ENCODE assay signal across 9 cellular contexts in the genomic region with DNA sequence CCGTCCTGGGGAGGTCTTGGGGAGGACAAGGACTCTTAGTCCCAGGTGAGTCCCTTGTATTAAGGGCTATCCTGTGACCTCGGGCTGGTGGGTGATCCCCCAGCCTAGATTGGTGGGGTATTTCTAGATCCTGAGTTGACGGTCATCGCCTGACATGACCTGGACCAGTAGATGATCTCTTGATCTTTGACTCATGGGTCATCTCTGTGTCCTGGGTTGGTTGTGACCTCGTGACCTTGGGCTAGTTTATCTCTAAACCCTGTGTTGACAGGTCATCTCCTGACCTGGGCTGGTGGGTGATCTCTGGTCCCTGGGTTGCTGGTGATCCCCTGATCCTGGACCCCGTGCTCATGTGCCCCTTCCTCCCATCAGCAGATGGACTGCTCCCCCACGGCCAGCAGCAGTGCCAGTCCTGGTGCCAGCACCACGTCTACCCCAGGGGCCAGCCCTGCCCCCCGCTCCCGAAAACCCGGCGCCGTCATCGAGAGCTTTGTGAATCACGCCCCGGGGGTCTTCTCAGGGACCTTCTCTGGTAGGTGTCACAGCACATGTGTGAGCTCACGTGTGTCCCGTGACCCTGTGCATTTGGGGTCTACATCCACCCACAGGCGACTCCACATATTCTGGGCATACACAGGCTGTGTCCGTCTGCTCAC. TPM values are rescaled to one million over a fixed set of nuclear protein-coding genes. Genes with fewer than 3 reads are reported as not detected.
DNase-seq lines count a peak whose midpoint lies in the region; ATAC-seq and TF ChIP-seq lines count a peak whose summit lies in the region.
"Had no signal": no experiment of that assay in that cellular context is flagged by ENCODE, and none has a peak within 500 bp of the region (broad histone marks: within the 10 kb centered on the region; RNA-seq: fewer than 3 reads in every experiment).

No MANE protein-coding gene starts in this region.

- WGBS in suprapubic skin, result 82% methylated on average over 12 of the region's 20 CpGs

- intact Hi-C loops in activated CD4-positive, alpha-beta T cell treated with anti-CD3 and anti-CD28 coated beads for 36 hours (cut with DNase I, micrococcal nuclease), result no loop called here

- H3K27me3 Mint-ChIP-seq in activated CD4-positive, alpha-beta T cell treated with anti-CD3 and anti-CD28 coated beads for 36 hours, result no peaks in the 10 kb centered on the region
- H3K27me3 Mint-ChIP-seq in memory B cell, result no peaks in the 10 kb centered on the region

- no peaks in the 10 kb centered on the region for H3K9me3 ChIP-seq in suprapubic skin

- no peak for TF ChIP-seq POLR2A in suprapubic skin (IDR thresholded peaks at IDR 0.05)

- no peaks in the 10 kb centered on the region for H3K27me3 ChIP-seq in suprapubic skin
- H3K27me3 ChIP-seq: foreskin keratinocyte had no signal

- H3K36me3 ChIP-seq in suprapubic skin, result peaks cover 67% of the 10 kb centered on the region

- peak overlapping the region; percentile 92 for H3K4me3 ChIP-seq in suprapubic skin

- peak overlapping the region; percentile 96 for H3K27ac ChIP-seq in angular gyrus (ENCODE audit: low read depth, low read length)
- peak overlapping the region; percentile 99 for H3K27ac ChIP-seq in suprapubic skin

- peaks cover 36% of the 10 kb centered on the region for H3K4me1 Mint-ChIP-seq in activated CD4-positive, alpha-beta T cell treated with anti-CD3 and anti-CD28 coated beads for 36 hours
- peaks cover 15% of the 10 kb centered on the region for H3K4me1 Mint-ChIP-seq in memory B cell

- H3K27ac Mint-ChIP-seq in activated CD4-positive, alpha-beta T cell treated with anti-CD3 and anti-CD28 coated beads for 36 hours, result peak overlapping the region; percentile 42
- H3K27ac Mint-ChIP-seq in memory B cell, result peak overlapping the region; percentile 35

- DNase-seq in activated CD4-positive, alpha-beta T cell treated with anti-CD3 and anti-CD28 coated beads for 36 hours, result no peak
- DNase-seq in activated CD4-positive, alpha-beta T cell treated with anti-CD3 and anti-CD28 coated beads, Interleukin-2, amount 50 U/mL, for 4 hours, result no peak
- no peak for DNase-seq in memory B cell (ENCODE audit: low spot score in 2 of 2)
- peak in 1 of 2 donors; percentile 81 for DNase-seq in suprapubic skin (ENCODE audit: low spot score in 2 of 2)
- DNase-seq in NCI-H1092 treated with DMSO at 0.1 percent for 48 hours (lab: John Stamatoyannopoulos, UW), result no peak
- DNase-seq in mucosa of gallbladder (ENCODE audit: low spot score), result no peak
- no peak for DNase-seq in NCI-H2081 (lab: John Stamatoyannopoulos, UW)
- DNase-seq: foreskin keratinocyte had no signal

- peaks cover 61% of the 10 kb centered on the region for H3K36me3 Mint-ChIP-seq in activated CD4-positive, alpha-beta T cell treated with anti-CD3 and anti-CD28 coated beads for 36 hours (ENCODE audit: low read depth)
- H3K36me3 Mint-ChIP-seq in memory B cell, result peaks cover 17% of the 10 kb centered on the region

- no peaks in the 10 kb centered on the region for H3K9me3 Mint-ChIP-seq in activated CD4-positive, alpha-beta T cell treated with anti-CD3 and anti-CD28 coated beads for 36 hours (ENCODE audit: low read depth)
- no peaks in the 10 kb centered on the region for H3K9me3 Mint-ChIP-seq in memory B cell

- ATAC-seq in activated CD4-positive, alpha-beta T cell treated with anti-CD3 and anti-CD28 coated beads for 36 hours, result no peak
- ATAC-seq in memory B cell (ENCODE audit: low read depth), result no peak
- ATAC-seq: foreskin keratinocyte had no signal

- no peak for TF ChIP-seq CTCF in suprapubic skin (IDR thresholded peaks at IDR 0.05)

- CTCF ChIA-PET in activated CD4-positive, alpha-beta T cell treated with anti-CD3 and anti-CD28 coated beads for 36 hours (lab: Charles Lee), result interaction anchor here (0.6 to 2.8 kb wide), 3 partner anchors 12 to 135 kb away, joined by 3 to 18 read pairs (median 3); no protein-coding TSS in a partner anchor

- H3K4me1 ChIP-seq in suprapubic skin, result peaks cover 82% of the 10 kb centered on the region

- no peak for TF ChIP-seq EP300 in suprapubic skin (IDR thresholded peaks at IDR 0.05)

- peak overlapping the region; percentile 15 for H3K4me3 Mint-ChIP-seq in activated CD4-positive, alpha-beta T cell treated with anti-CD3 and anti-CD28 coated beads for 36 hours
- H3K4me3 Mint-ChIP-seq in memory B cell, result peak overlapping the region; percentile 29

- POLR2A ChIA-PET in activated CD4-positive, alpha-beta T cell treated with anti-CD3 and anti-CD28 coated beads for 36 hours (lab: Charles Lee), result interaction anchor here (2.7 kb wide), 1 partner anchor 14 kb away, joined by 7 read pairs; a partner anchor contains a TSS

RNA-seq across cellular contexts. Expression of a gene that starts 6.3 kb away (rescaled TPM):
- total RNA-seq in activated CD4-positive, alpha-beta T cell treated with anti-CD3 and anti-CD28 coated beads for 36 hours, result 10 to 100 TPM; 46.5 to 47.9 TPM
- total RNA-seq in suprapubic skin, result 100 to 1,000 TPM in 2 of 4 donors, 10 to 100 TPM in 2; 89.0 to 153 (median 105) TPM
- total RNA-seq in mucosa of gallbladder, result 127 TPM

RNA-seq across cellular contexts. Expression of a gene that starts 13.1 kb away (rescaled TPM):
- total RNA-seq in activated CD4-positive, alpha-beta T cell treated with anti-CD3 and anti-CD28 coated beads for 36 hours, result 100 to 1,000 TPM; 161 to 180 TPM
- total RNA-seq in suprapubic skin, result 100 to 1,000 TPM; 102 to 205 (median 137) TPM
- total RNA-seq in mucosa of gallbladder, result 213 TPM

RNA-seq across cellular contexts. Expression of a gene that starts 14.5 kb away (rescaled TPM):
- 100 to 1,000 TPM; 123 to 188 TPM for total RNA-seq in activated CD4-positive, alpha-beta T cell treated with anti-CD3 and anti-CD28 coated beads for 36 hours
- total RNA-seq in suprapubic skin (100 to 1,000 TPM; 338 to 672 (median 451) TPM), mucosa of gallbladder (382 TPM)

RNA-seq across cellular contexts. Expression of a gene that starts 16.9 kb away (rescaled TPM):
- 1 to 10 TPM in 1 of 2 experiments, under 1 TPM in 1; 0.82 to 1.1 TPM for total RNA-seq in activated CD4-positive, alpha-beta T cell treated with anti-CD3 and anti-CD28 coated beads for 36 hours
- 1 to 10 TPM; 2.9 to 8.6 (median 5.1) TPM for total RNA-seq in suprapubic skin
- 1.1 TPM for total RNA-seq in mucosa of gallbladder

RNA-seq across cellular contexts. Expression of a gene that starts 20.7 kb away (rescaled TPM):
- total RNA-seq in activated CD4-positive, alpha-beta T cell treated with anti-CD3 and anti-CD28 coated beads for 36 hours, result 10 to 100 TPM; 75.3 to 88.3 TPM
- 10 to 100 TPM; 44.3 to 72.5 (median 58.2) TPM for total RNA-seq in suprapubic skin
- 57.6 TPM for total RNA-seq in mucosa of gallbladder
